Comparison of ENCODE assay signal across 8 cellular contexts in genomic region chr4:99462875-99463464, GRCh38. TPM values are rescaled to one million over a fixed set of nuclear protein-coding genes. Genes with fewer than 3 reads are reported as not detected.
DNase-seq lines count a peak whose midpoint lies in the region; ATAC-seq and TF ChIP-seq lines count a peak whose summit lies in the region.

No MANE protein-coding gene starts in this region.

- no peak overlapping the region for H3K27ac Mint-ChIP-seq in natural killer cell

- H3K27ac ChIP-seq in esophagus muscularis mucosa (replicated peaks in 1 of 4) (no peak overlapping the region), tibial artery (no peak overlapping the region)

- ATAC-seq in HG03280 (IDR thresholded peaks at IDR 0.05; ENCODE audit: unreplicated experiment) (peak; percentile 93), natural killer cell (peak; percentile 64 to 77 (median 72))

- peaks cover 12 to 31% of the 10 kb centered on the region in 2 donors for H3K27me3 Mint-ChIP-seq in natural killer cell (ENCODE audit: low read depth in 2 of 2)

- no peaks in the 10 kb centered on the region for H3K36me3 ChIP-seq in esophagus muscularis mucosa
- no peaks in the 10 kb centered on the region for H3K36me3 ChIP-seq in tibial artery

- no peaks in the 10 kb centered on the region for H3K9me3 Mint-ChIP-seq in natural killer cell

- no peak for TF ChIP-seq POLR2A in esophagus muscularis mucosa (IDR thresholded peaks at IDR 0.05; ENCODE audit: low read depth)

- DNase-seq in Caki2 (ENCODE audit: low read depth) (peak; percentile 61), GM19240 (ENCODE audit: insufficient read length, low spot score) (peak; percentile 43), NCI-H748 treated with DMSO at 0.1 percent for 48 hours (lab: John Stamatoyannopoulos, UW) (peak; percentile 26), esophagus muscularis mucosa (ENCODE audit: extremely low spot score) (no peak), natural killer cell (no peak), tibial artery (peak; percentile 49 to 77)
- peak; percentile 56 for DNase-seq in activated CD8-positive, alpha-beta memory T cell treated with anti-CD3 and anti-CD28 coated beads, Interleukin-2, amount 50 U/mL, for 48 hours

- peak; percentile 74 to 86 (median 78) for TF ChIP-seq CTCF in esophagus muscularis mucosa (IDR thresholded peaks at IDR 0.05)
- peak; percentile 67 for TF ChIP-seq CTCF in natural killer cell (IDR thresholded peaks at IDR 0.05)
- peak; percentile 80 to 82 for TF ChIP-seq CTCF in tibial artery (IDR thresholded peaks at IDR 0.05)

- H3K9me3 ChIP-seq in esophagus muscularis mucosa (no peaks in the 10 kb centered on the region), tibial artery (no peaks in the 10 kb centered on the region)

- 26% methylated on average over 4 of the region's 4 CpGs for WGBS in esophagus muscularis mucosa

- TF ChIP-seq EP300 in esophagus muscularis mucosa (IDR thresholded peaks at IDR 0.05): no peak

- H3K4me1 Mint-ChIP-seq in natural killer cell: no peaks in the 10 kb centered on the region

- in situ Hi-C loops in Caki2 (cut with HindIII; ENCODE audit: low pct_unique_long_range_greater_than_20kb, low sequenced_read_pairs): no loop called here

- H3K4me1 ChIP-seq in esophagus muscularis mucosa (peaks cover 0 to 8% (median 0%) of the 10 kb centered on the region in 4 donors), tibial artery (no peaks in the 10 kb centered on the region)

- H3K4me3 Mint-ChIP-seq in natural killer cell: no peak overlapping the region

- no peak overlapping the region for H3K4me3 ChIP-seq in esophagus muscularis mucosa
- H3K4me3 ChIP-seq in tibial artery: no peak overlapping the region

- H3K27me3 ChIP-seq in esophagus muscularis mucosa (no peaks in the 10 kb centered on the region), tibial artery (no peaks in the 10 kb centered on the region)

- intact Hi-C loops in esophagus muscularis mucosa (cut with DNase I): loop anchor here (5.0 to 10.0 kb wide), 5 partner anchors 266 to 998 kb away; no protein-coding TSS in a partner anchor
- intact Hi-C loops in natural killer cell (cut with micrococcal nuclease): loop anchor here (2.0 kb wide), 1 partner anchor 344 kb away; no protein-coding TSS in a partner anchor
- intact Hi-C loops in tibial artery (cut with DNase I; ENCODE audit: low total_unique reads): loop anchor here (5.0 kb wide), 2 partner anchors 261 to 346 kb away; no protein-coding TSS in a partner anchor

- no peaks in the 10 kb centered on the region for H3K36me3 Mint-ChIP-seq in natural killer cell

RNA-seq across cellular contexts. Expression of gene ADH7, which starts 27.8 kb away (rescaled TPM):
- total RNA-seq in Caki2 (2014; rRNA removed; shearing (Covaris generic); ENCODE audit: low replicate concordance): not detected in 2 replicates
- total RNA-seq in esophagus muscularis mucosa (not detected), natural killer cell (not detected)

RNA-seq across cellular contexts. Expression of gene C4orf17, which starts 47.9 kb away (rescaled TPM):
- total RNA-seq in Caki2 (2014; rRNA removed; shearing (Covaris generic); ENCODE audit: low replicate concordance): not detected in 2 replicates
- not detected for total RNA-seq in esophagus muscularis mucosa
- not detected for total RNA-seq in natural killer cell

Comparison
In these comparisons a context has a peak if more than half of its experiments do, and no peak if none do; other contexts are left out.
1. DNase-seq: peak in Caki2 (single experiment), GM19240 (single experiment), NCI-H748 treated with DMSO at 0.1 percent for 48 hours (single experiment), activated CD8-positive, alpha-beta memory T cell treated with anti-CD3 and anti-CD28 coated beads, Interleukin-2, amount 50 U/mL, for 48 hours (single experiment) and tibial artery (2 of 2); none in esophagus muscularis mucosa (single experiment) and natural killer cell (single experiment).
2. Peak in every context shown above with its lines, with median percentiles within 50 percentile points of each other: CTCF ChIP-seq.